8 cellular contexts compared by ENCODE assay signal in the genomic region with DNA sequence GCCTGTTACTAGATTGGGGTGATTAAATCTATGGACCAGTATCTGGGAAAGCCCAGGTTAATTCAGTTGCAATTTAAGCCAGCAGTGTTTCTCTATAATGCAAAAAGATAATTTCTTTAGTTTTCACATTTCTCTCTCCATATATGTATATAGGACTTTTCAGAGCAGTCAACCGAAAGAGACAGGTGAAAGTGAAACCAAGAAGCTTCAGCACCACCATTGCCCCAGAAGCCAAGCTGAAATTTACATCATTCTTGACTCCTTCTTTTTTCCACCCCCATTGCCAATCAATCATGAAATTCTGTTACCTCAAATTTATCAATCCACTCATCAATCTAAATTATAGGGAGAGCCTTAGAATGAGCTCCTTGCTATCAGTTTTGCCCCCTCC. TPM values are rescaled to one million over a fixed set of nuclear protein-coding genes. Genes with fewer than 3 reads are reported as not detected.
DNase-seq lines count a peak whose midpoint lies in the region; ATAC-seq, FAIRE-seq and TF ChIP-seq lines count a peak whose summit lies in the region.

No MANE protein-coding gene starts in this region.

- H3K9me3 ChIP-seq in A549, result no peaks in the 10 kb centered on the region
- H3K9me3 ChIP-seq in naive thymus-derived CD4-positive, alpha-beta T cell (ENCODE audit: control insufficient read depth in 2 of 3, low read length in 3 of 3), result no peaks in the 10 kb centered on the region

- no peak for TF ChIP-seq POLR2A in A549 (IDR thresholded peaks at IDR 0.05; ENCODE audit: low read length)

- peaks cover 4 to 15% of the 10 kb centered on the region in 2 donors for H3K27me3 ChIP-seq in naive thymus-derived CD4-positive, alpha-beta T cell (ENCODE audit: control insufficient read depth in 2 of 2, insufficient read depth in 2 of 2, low read length in 2 of 2)

- no peaks in the 10 kb centered on the region for H3K36me3 Mint-ChIP-seq in activated naive CD8-positive, alpha-beta T cell treated with anti-CD3 and anti-CD28 coated beads, Interleukin-2, amount 50 U/mL, for 24 hours (ENCODE audit: low read depth)
- peaks cover 0 to 5% (median 0%) of the 10 kb centered on the region in 5 donors for H3K36me3 Mint-ChIP-seq in naive thymus-derived CD4-positive, alpha-beta T cell

- ATAC-seq in A549 (no peak), GM18873 (IDR thresholded peaks at IDR 0.05; ENCODE audit: low FRiP score, unreplicated experiment) (peak; percentile 63), HG03280 (IDR thresholded peaks at IDR 0.05; ENCODE audit: unreplicated experiment) (peak; percentile 42)
- ATAC-seq in activated naive CD8-positive, alpha-beta T cell treated with anti-CD3 and anti-CD28 coated beads, Interleukin-2, amount 50 U/mL, for 24 hours, result no peak
- ATAC-seq in naive thymus-derived CD4-positive, alpha-beta T cell, result no peak

- no peak overlapping the region for H3K27ac Mint-ChIP-seq in activated naive CD8-positive, alpha-beta T cell treated with anti-CD3 and anti-CD28 coated beads, Interleukin-2, amount 50 U/mL, for 24 hours
- H3K27ac Mint-ChIP-seq in naive thymus-derived CD4-positive, alpha-beta T cell, result peak overlapping the region in 5 of 9 donors; percentile 7 to 88 (median 33)

- 83% methylated on average over 1 of the region's 1 CpG for WGBS in A549 (ENCODE audit: missing lambda C conversion rate)

- no peaks in the 10 kb centered on the region for H3K36me3 ChIP-seq in naive thymus-derived CD4-positive, alpha-beta T cell (ENCODE audit: control insufficient read depth in 2 of 3, insufficient read depth in 3 of 3, low read length in 3 of 3)

- no peak for TF ChIP-seq RAD21 in A549 (conservative IDR thresholded peaks at IDR 0.05 in 1 of 2, IDR thresholded peaks at IDR 0.05 in 1 of 2)

- peak overlapping the region; percentile 47; the same call in 2 of the 3 replicates for H3K4me3 ChIP-seq in A549
- peak overlapping the region; percentile 89 for H3K4me3 ChIP-seq in naive thymus-derived CD4-positive, alpha-beta T cell (ENCODE audit: low read length)

- H3K9me3 Mint-ChIP-seq in activated naive CD8-positive, alpha-beta T cell treated with anti-CD3 and anti-CD28 coated beads, Interleukin-2, amount 50 U/mL, for 24 hours, result no peaks in the 10 kb centered on the region
- peaks cover 0 to 8% (median 1%) of the 10 kb centered on the region in 11 donors for H3K9me3 Mint-ChIP-seq in naive thymus-derived CD4-positive, alpha-beta T cell

- TF ChIP-seq EP300 in A549 (IDR thresholded peaks at IDR 0.05), result no peak

- H3K4me2 ChIP-seq in A549, result peak overlapping the region; percentile 98

- FAIRE-seq in A549 (lab: Jason Lieb, UNC), result no peak

- peaks cover 25% of the 10 kb centered on the region for H3K4me1 ChIP-seq in A549
- peaks cover 11 to 18% of the 10 kb centered on the region in 2 donors for H3K4me1 ChIP-seq in naive thymus-derived CD4-positive, alpha-beta T cell (ENCODE audit: control insufficient read depth in 2 of 2, insufficient read depth in 2 of 2, low read length in 2 of 2)

- intact Hi-C loops in naive thymus-derived CD4-positive, alpha-beta T cell (cut with micrococcal nuclease), result loop anchor here (10.0 kb wide), 4 partner anchors 430 to 1120 kb away; a partner anchor contains a TSS

- H3K4me1 Mint-ChIP-seq in activated naive CD8-positive, alpha-beta T cell treated with anti-CD3 and anti-CD28 coated beads, Interleukin-2, amount 50 U/mL, for 24 hours, result peaks cover 34% of the 10 kb centered on the region
- peaks cover 17 to 37% (median 29%) of the 10 kb centered on the region in 7 donors for H3K4me1 Mint-ChIP-seq in naive thymus-derived CD4-positive, alpha-beta T cell

- H3K27me3 Mint-ChIP-seq in activated naive CD8-positive, alpha-beta T cell treated with anti-CD3 and anti-CD28 coated beads, Interleukin-2, amount 50 U/mL, for 24 hours, result peaks cover 48% of the 10 kb centered on the region
- peaks cover 34 to 58% (median 47%) of the 10 kb centered on the region in 5 donors for H3K27me3 Mint-ChIP-seq in naive thymus-derived CD4-positive, alpha-beta T cell

- H3K4me3 Mint-ChIP-seq in activated naive CD8-positive, alpha-beta T cell treated with anti-CD3 and anti-CD28 coated beads, Interleukin-2, amount 50 U/mL, for 24 hours, result peak overlapping the region; percentile 84
- peak overlapping the region; percentile 87 to 98 (median 94) for H3K4me3 Mint-ChIP-seq in naive thymus-derived CD4-positive, alpha-beta T cell

- no peak for DNase-seq in A549 (ENCODE audit: low read depth in 1 of 2, low spot score in 1 of 2)
- no peak for DNase-seq in activated naive CD8-positive, alpha-beta T cell treated with anti-CD3 and anti-CD28 coated beads, Interleukin-2, amount 50 U/mL, for 24 hours
- peak in 3 of 9 donors; percentile 8 to 20 (median 12) for DNase-seq in naive thymus-derived CD4-positive, alpha-beta T cell
- DNase-seq in stimulated activated CD4-positive, alpha-beta T cell treated with anti-CD3 and anti-CD28 coated beads, Interleukin-1b, Interleukin-23, amount 100 ng/mL, for 48 hours, result no peak
- no peak for DNase-seq in HuH-7.5 (ENCODE audit: low spot score)
- DNase-seq in activated CD8-positive, alpha-beta memory T cell treated with anti-CD3 and anti-CD28 coated beads, Interleukin-2, amount 50 U/mL, for 48 hours, result no peak

- CTCF ChIA-PET in A549 (lab: Yijun Ruan, JAX), result no interaction called here
- CTCF ChIA-PET in naive thymus-derived CD4-positive, alpha-beta T cell (lab: Charles Lee), result no interaction called here

- POLR2A ChIA-PET in A549 (lab: Yijun Ruan, JAX), result no interaction called here
- POLR2A ChIA-PET in naive thymus-derived CD4-positive, alpha-beta T cell (lab: Charles Lee), result no interaction called here

- no peak for TF ChIP-seq CTCF in A549 (IDR thresholded peaks at IDR 0.05)

- H3K27ac ChIP-seq in A549, result no peak overlapping the region
- H3K27ac ChIP-seq in naive thymus-derived CD4-positive, alpha-beta T cell (ENCODE audit: low read depth, low read length), result no peak overlapping the region

TF ChIP-seq in A549, 52 proteins besides CTCF, POLR2A, EP300 and RAD21 (continues in another document):
- TF ChIP-seq, protein P1, sequence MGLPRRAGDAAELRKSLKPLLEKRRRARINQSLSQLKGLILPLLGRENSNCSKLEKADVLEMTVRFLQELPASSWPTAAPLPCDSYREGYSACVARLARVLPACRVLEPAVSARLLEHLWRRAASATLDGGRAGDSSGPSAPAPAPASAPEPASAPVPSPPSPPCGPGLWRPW (IDR thresholded peaks at IDR 0.05), result no peak
- TF ChIP-seq JUN (IDR thresholded peaks at IDR 0.05) (no peak), CHD2 (IDR thresholded peaks at IDR 0.05; ENCODE audit: low read length, partially characterized antibody) (no peak), ZFP36 (IDR thresholded peaks at IDR 0.05; ENCODE audit: borderline replicate concordance, partially characterized antibody) (no peak), HOXB13 (CRISPR knock-in tag; IDR thresholded peaks at IDR 0.05; ENCODE audit: low read depth) (no peak), SREBF2 (IDR thresholded peaks at IDR 0.05) (no peak), NPAS2 (CRISPR knock-in tag; IDR thresholded peaks at IDR 0.05; ENCODE audit: borderline replicate concordance) (no peak), SMC3 (IDR thresholded peaks at IDR 0.05) (no peak)
- TF ChIP-seq, protein P2, sequence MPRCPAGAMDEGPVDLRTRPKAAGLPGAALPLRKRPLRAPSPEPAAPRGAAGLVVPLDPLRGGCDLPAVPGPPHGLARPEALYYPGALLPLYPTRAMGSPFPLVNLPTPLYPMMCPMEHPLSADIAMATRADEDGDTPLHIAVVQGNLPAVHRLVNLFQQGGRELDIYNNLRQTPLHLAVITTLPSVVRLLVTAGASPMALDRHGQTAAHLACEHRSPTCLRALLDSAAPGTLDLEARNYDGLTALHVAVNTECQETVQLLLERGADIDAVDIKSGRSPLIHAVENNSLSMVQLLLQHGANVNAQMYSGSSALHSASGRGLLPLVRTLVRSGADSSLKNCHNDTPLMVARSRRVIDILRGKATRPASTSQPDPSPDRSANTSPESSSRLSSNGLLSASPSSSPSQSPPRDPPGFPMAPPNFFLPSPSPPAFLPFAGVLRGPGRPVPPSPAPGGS (IDR thresholded peaks at IDR 0.05), result no peak
- TF ChIP-seq, protein P3, sequence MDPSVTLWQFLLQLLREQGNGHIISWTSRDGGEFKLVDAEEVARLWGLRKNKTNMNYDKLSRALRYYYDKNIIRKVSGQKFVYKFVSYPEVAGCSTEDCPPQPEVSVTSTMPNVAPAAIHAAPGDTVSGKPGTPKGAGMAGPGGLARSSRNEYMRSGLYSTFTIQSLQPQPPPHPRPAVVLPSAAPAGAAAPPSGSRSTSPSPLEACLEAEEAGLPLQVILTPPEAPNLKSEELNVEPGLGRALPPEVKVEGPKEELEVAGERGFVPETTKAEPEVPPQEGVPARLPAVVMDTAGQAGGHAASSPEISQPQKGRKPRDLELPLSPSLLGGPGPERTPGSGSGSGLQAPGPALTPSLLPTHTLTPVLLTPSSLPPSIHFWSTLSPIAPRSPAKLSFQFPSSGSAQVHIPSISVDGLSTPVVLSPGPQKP (IDR thresholded peaks at IDR 0.05; ENCODE audit: low read depth, low read length), result no peak
- TF ChIP-seq, protein P4, sequence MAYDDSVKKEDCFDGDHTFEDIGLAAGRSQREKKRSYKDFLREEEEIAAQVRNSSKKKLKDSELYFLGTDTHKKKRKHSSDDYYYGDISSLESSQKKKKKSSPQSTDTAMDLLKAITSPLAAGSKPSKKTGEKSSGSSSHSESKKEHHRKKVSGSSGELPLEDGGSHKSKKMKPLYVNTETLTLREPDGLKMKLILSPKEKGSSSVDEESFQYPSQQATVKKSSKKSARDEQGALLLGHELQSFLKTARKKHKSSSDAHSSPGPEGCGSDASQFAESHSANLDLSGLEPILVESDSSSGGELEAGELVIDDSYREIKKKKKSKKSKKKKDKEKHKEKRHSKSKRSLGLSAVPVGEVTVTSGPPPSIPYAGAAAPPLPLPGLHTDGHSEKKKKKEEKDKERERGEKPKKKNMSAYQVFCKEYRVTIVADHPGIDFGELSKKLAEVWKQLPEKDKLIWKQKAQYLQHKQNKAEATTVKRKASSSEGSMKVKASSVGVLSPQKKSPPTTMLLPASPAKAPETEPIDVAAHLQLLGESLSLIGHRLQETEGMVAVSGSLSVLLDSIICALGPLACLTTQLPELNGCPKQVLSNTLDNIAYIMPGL (CRISPR knock-in tag; IDR thresholded peaks at IDR 0.05; ENCODE audit: borderline replicate concordance), result no peak

RNA-seq across cellular contexts. Expression of a gene that starts 2.8 kb away (rescaled TPM):
- polyA plus RNA-seq in A549 (2011; rRNA removed), result 0.04 and 0.20 TPM in 2 replicates
- polyA plus RNA-seq in A549 (2012; cell fraction: cytosol; rRNA removed), result 0.01 TPM in 1 of 2 replicates, not detected in the other
- polyA plus RNA-seq in A549 (2012; cell fraction: nucleus; rRNA removed), result not detected in 2 replicates
- 0.01 TPM in 1 of 3 replicates, not detected in the others for polyA plus RNA-seq in A549 (2017; fragmentation: RNase III; extraction: RNeasy Plus Mini Kit Qiagen cat#74134 plus additional on column Dnase treatment)
- polyA minus RNA-seq in A549 (2011; rRNA and poly(A)+ RNA removed), result 0.19 and 0.37 TPM in 2 replicates
- total RNA-seq in naive thymus-derived CD4-positive, alpha-beta T cell, result under 1 TPM in 1 of 5 experiments, not detected in 4; 0.15 TPM
- not detected for polyA plus RNA-seq in naive thymus-derived CD4-positive, alpha-beta T cell

Comparison
In these comparisons a context has a peak if more than half of its experiments do, and no peak if none do; other contexts are left out.
1. ATAC-seq: peak in GM18873 (single experiment) and HG03280 (single experiment); none in A549 (0 of 2), activated naive CD8-positive, alpha-beta T cell treated with anti-CD3 and anti-CD28 coated beads, Interleukin-2, amount 50 U/mL, for 24 hours (single experiment) and naive thymus-derived CD4-positive, alpha-beta T cell (single experiment).